ENCODE assay signal across 2 cellular contexts in genomic region chr10:117053548-117053947, GRCh38.
TF ChIP-seq lines count a peak whose summit lies in the region.

No MANE protein-coding gene starts in this region.

TF ChIP-seq in HepG2, 621 proteins besides CTCF, POLR2A, EP300 and RAD21 (continued from another document):
- TF ChIP-seq MLX (CRISPR knock-in tag; IDR thresholded peaks at IDR 0.05): no peak
- TF ChIP-seq BHLHE40 (IDR thresholded peaks at IDR 0.05; ENCODE audit: low read length): no peak

TF ChIP-seq in K562, 482 proteins besides CTCF, POLR2A, EP300 and RAD21 (continued from another document):
- TF ChIP-seq THRB (CRISPR knock-in tag; conservative IDR thresholded peaks at IDR 0.05) (no peak), MYBL2 (IDR thresholded peaks at IDR 0.05; ENCODE audit: low read depth) (no peak), MYBL2 (CRISPR knock-in tag; IDR thresholded peaks at IDR 0.05; ENCODE audit: borderline replicate concordance) (no peak), CXXC5 (CRISPR knock-in tag; IDR thresholded peaks at IDR 0.05) (no peak), ZNF561 (CRISPR knock-in tag; conservative IDR thresholded peaks at IDR 0.05) (no peak), MAFG (tag; conservative IDR thresholded peaks at IDR 0.05) (peak; percentile 72), PPARD (CRISPR knock-in tag; IDR thresholded peaks at IDR 0.05) (no peak), MAFK (IDR thresholded peaks at IDR 0.05; ENCODE audit: low read length) (peak; percentile 44; the same call in 1 of the 2 replicates), ZC3H11A (IDR thresholded peaks at IDR 0.05; ENCODE audit: low read depth, low read length) (no peak), ZNF282 (CRISPR knock-in tag; IDR thresholded peaks at IDR 0.05) (no peak), ZNF3 (CRISPR knock-in tag; IDR thresholded peaks at IDR 0.05) (no peak), SIN3B (IDR thresholded peaks at IDR 0.05; ENCODE audit: low read depth) (no peak), BCOR (IDR thresholded peaks at IDR 0.05) (no peak), ZNF134 (CRISPR knock-in tag; conservative IDR thresholded peaks at IDR 0.05) (no peak), GATAD2A (IDR thresholded peaks at IDR 0.05) (no peak), ZNF12 (CRISPR knock-in tag; IDR thresholded peaks at IDR 0.05) (no peak), ZNF695 (CRISPR knock-in tag; IDR thresholded peaks at IDR 0.05) (no peak)
